29 cellular contexts compared by ENCODE assay signal in genomic region chr18:66792466-66792865, GRCh38.
DNase-seq lines count a peak whose midpoint lies in the region; ATAC-seq, FAIRE-seq and TF ChIP-seq lines count a peak whose summit lies in the region.
"Had no signal": no experiment of that assay in that cellular context is flagged by ENCODE, and none has a peak within 500 bp of the region (broad histone marks: within the 10 kb centered on the region; RNA-seq: fewer than 3 reads in every experiment).

No MANE protein-coding gene starts in this region.

- TF ChIP-seq EP300 in SK-N-SH (IDR thresholded peaks at IDR 0.05; ENCODE audit: borderline replicate concordance in 1 of 2, low read depth in 1 of 2, low read length in 1 of 2): no peak

- H3K79me1 ChIP-seq in neuronal stem cell (ENCODE audit: low read depth, low read length): no peaks in the 10 kb centered on the region

- H2BK120ac ChIP-seq in neuronal stem cell (ENCODE audit: low read depth, low read length): no peak overlapping the region

- CTCF ChIA-PET in SK-N-SH (lab: Yijun Ruan, JAX): no interaction called here

- TF ChIP-seq RAD21 in SK-N-SH (IDR thresholded peaks at IDR 0.05; ENCODE audit: low read length): no peak

- no peaks in the 10 kb centered on the region for H3K9me3 ChIP-seq in astrocyte (ENCODE audit: insufficient read depth, low read depth, low read length)
- H3K9me3 ChIP-seq in neuronal stem cell (replicated peaks in 1 of 2; ENCODE audit: control insufficient read depth in 2 of 2, insufficient read depth in 1 of 2, low read depth in 1 of 2, low read length in 2 of 2): no peaks in the 10 kb centered on the region
- H3K9me3 ChIP-seq in MM.1S (replicated peaks; ENCODE audit: insufficient read depth, low read length): no peaks in the 10 kb centered on the region
- no peaks in the 10 kb centered on the region for H3K9me3 ChIP-seq in SK-N-SH
- H3K9me3 ChIP-seq: BLaER1 treated with 17β-estradiol and CSF1 and Interleukin-3, amounts not matched to agents 10 nM and 100 nM; Caco-2; ovary; right atrium auricular region; thoracic aorta; vagina had no signal

- POLR2A ChIA-PET in SK-N-SH (lab: Yijun Ruan, JAX): no interaction called here

- H3K27me3 ChIP-seq in astrocyte (ENCODE audit: insufficient read depth, low read length): no peaks in the 10 kb centered on the region
- no peaks in the 10 kb centered on the region for H3K27me3 ChIP-seq in foreskin keratinocyte
- no peaks in the 10 kb centered on the region for H3K27me3 ChIP-seq in neuronal stem cell (ENCODE audit: control insufficient read depth in 3 of 3, insufficient read depth in 3 of 3, low read depth in 1 of 3, low read length in 3 of 3)
- H3K27me3 ChIP-seq in H7 (ENCODE audit: control insufficient read depth, insufficient read depth, low read length): no peaks in the 10 kb centered on the region
- H3K27me3 ChIP-seq in MM.1S (replicated peaks; ENCODE audit: insufficient read depth, low read length): no peaks in the 10 kb centered on the region
- H3K27me3 ChIP-seq in SK-N-SH (ENCODE audit: insufficient read depth): no peaks in the 10 kb centered on the region
- H3K27me3 ChIP-seq: BLaER1 treated with 17β-estradiol and CSF1 and Interleukin-3, amounts not matched to agents 10 nM and 100 nM; ovary; right atrium auricular region; vagina had no signal

- H2BK15ac ChIP-seq in neuronal stem cell (ENCODE audit: low read length): no peak overlapping the region

- no peak overlapping the region for H3K27ac ChIP-seq in astrocyte (ENCODE audit: low read depth, low read length)
- no peak overlapping the region for H3K27ac ChIP-seq in foreskin keratinocyte
- no peak overlapping the region for H3K27ac ChIP-seq in neuronal stem cell (replicated peaks; ENCODE audit: low read length)
- H3K27ac ChIP-seq in MM.1S (ENCODE audit: low read length): no peak overlapping the region
- H3K27ac ChIP-seq in SK-N-SH (ENCODE audit: low read depth in 2 of 2, low read length in 1 of 2): no peak overlapping the region
- H3K27ac ChIP-seq: BLaER1 treated with 17β-estradiol and CSF1 and Interleukin-3, amounts not matched to agents 10 nM and 100 nM; ovary; PC-9; right atrium auricular region; thoracic aorta; vagina had no signal

- no peaks in the 10 kb centered on the region for H3K36me3 Mint-ChIP-seq in astrocyte (ENCODE audit: low read depth, unreplicated experiment)
- H3K36me3 Mint-ChIP-seq: activated CD4-positive, alpha-beta memory T cell treated with anti-CD3 and anti-CD28 coated beads for 36 hours; activated naive CD8-positive, alpha-beta T cell treated with anti-CD3 and anti-CD28 coated beads for 36 hours; natural killer cell treated with Interleukin-12 subunit alpha and Interleukin-12 subunit beta and Interleukin-15 and Interleukin-18, amount 100 ng/mL, for 72 hours had no signal

- H3K9me2 ChIP-seq in MM.1S (replicated peaks; ENCODE audit: insufficient read depth, low read length) (no peaks in the 10 kb centered on the region), SK-N-SH (no peaks in the 10 kb centered on the region)

- no peak overlapping the region for H3K23ac ChIP-seq in neuronal stem cell (ENCODE audit: low read depth, low read length, poor library complexity)

- H2AK5ac ChIP-seq in neuronal stem cell (ENCODE audit: low read depth, low read length): no peak overlapping the region

- H3K4me2 ChIP-seq in astrocyte (ENCODE audit: low read length) (no peak overlapping the region), neuronal stem cell (ENCODE audit: insufficient read depth, low read length, poor library complexity, severe bottlenecking) (no peak overlapping the region), MM.1S (ENCODE audit: low read depth, low read length) (no peak overlapping the region), SK-N-SH (no peak overlapping the region)
- H3K4me2 ChIP-seq: BLaER1 treated with 17β-estradiol and CSF1 and Interleukin-3, amounts not matched to agents 10 nM and 100 nM; PC-9 had no signal

- no peak overlapping the region for H2BK12ac ChIP-seq in neuronal stem cell (ENCODE audit: low read length)

- H3K36me3 ChIP-seq in astrocyte (ENCODE audit: insufficient read depth, low read length): no peaks in the 10 kb centered on the region
- no peaks in the 10 kb centered on the region for H3K36me3 ChIP-seq in neuronal stem cell (replicated peaks in 1 of 2; ENCODE audit: control insufficient read depth in 2 of 2, insufficient read depth in 2 of 2, low read length in 2 of 2)
- H3K36me3 ChIP-seq in H7 (replicated peaks; ENCODE audit: control insufficient read depth, insufficient read depth, low read length): no peaks in the 10 kb centered on the region
- H3K36me3 ChIP-seq in MM.1S (replicated peaks; ENCODE audit: insufficient read depth, low read length): no peaks in the 10 kb centered on the region
- H3K36me3 ChIP-seq in SK-N-SH (replicated peaks in 1 of 2; ENCODE audit: control insufficient read depth in 1 of 2, insufficient read depth in 2 of 2, low read length in 1 of 2): no peaks in the 10 kb centered on the region
- H3K36me3 ChIP-seq: BLaER1 treated with 17β-estradiol and CSF1 and Interleukin-3, amounts not matched to agents 10 nM and 100 nM; ovary; right atrium auricular region; thoracic aorta; vagina had no signal

- no peak overlapping the region for H4K91ac ChIP-seq in neuronal stem cell (ENCODE audit: low read depth, low read length, poor library complexity)

- no peak overlapping the region for H3K4me3 Mint-ChIP-seq in astrocyte (ENCODE audit: unreplicated experiment)
- H3K4me3 Mint-ChIP-seq: activated CD4-positive, alpha-beta memory T cell treated with anti-CD3 and anti-CD28 coated beads for 36 hours; activated naive CD8-positive, alpha-beta T cell treated with anti-CD3 and anti-CD28 coated beads for 36 hours; effector memory CD8-positive, alpha-beta T cell; natural killer cell treated with Interleukin-12 subunit alpha and Interleukin-12 subunit beta and Interleukin-15 and Interleukin-18, amount 100 ng/mL, for 72 hours had no signal

- FAIRE-seq in astrocyte (lab: Jason Lieb, UNC): no peak

- H3K9ac ChIP-seq in astrocyte (ENCODE audit: low read length) (no peak overlapping the region), neuronal stem cell (ENCODE audit: low read depth, low read length, poor library complexity) (no peak overlapping the region), MM.1S (ENCODE audit: low read length) (no peak overlapping the region), SK-N-SH (no peak overlapping the region)
- H3K9ac ChIP-seq: BLaER1 treated with 17β-estradiol and CSF1 and Interleukin-3, amounts not matched to agents 10 nM and 100 nM had no signal

- H4K20me1 ChIP-seq in astrocyte (ENCODE audit: insufficient read depth, low read length) (no peaks in the 10 kb centered on the region), MM.1S (ENCODE audit: insufficient read depth, low read length) (no peaks in the 10 kb centered on the region), SK-N-SH (ENCODE audit: insufficient read depth) (no peaks in the 10 kb centered on the region)
- H4K20me1 ChIP-seq: BLaER1 treated with 17β-estradiol and CSF1 and Interleukin-3, amounts not matched to agents 10 nM and 100 nM had no signal

- H2AFZ ChIP-seq in astrocyte (ENCODE audit: low read depth, low read length) (peak overlapping the region; percentile 12), neuronal stem cell (ENCODE audit: low read length) (peak overlapping the region; percentile 57), MM.1S (ENCODE audit: low read length) (no peak overlapping the region), SK-N-SH (ENCODE audit: low read depth) (no peak overlapping the region)
- H2AFZ ChIP-seq: PC-9 had no signal

- no peak overlapping the region for H2BK5ac ChIP-seq in neuronal stem cell (ENCODE audit: low read length)

- H3K27me3 Mint-ChIP-seq in astrocyte (ENCODE audit: low read depth, unreplicated experiment): no peaks in the 10 kb centered on the region
- H3K27me3 Mint-ChIP-seq: activated CD4-positive, alpha-beta memory T cell treated with anti-CD3 and anti-CD28 coated beads for 36 hours; activated naive CD8-positive, alpha-beta T cell treated with anti-CD3 and anti-CD28 coated beads for 36 hours; effector memory CD8-positive, alpha-beta T cell; natural killer cell treated with Interleukin-12 subunit alpha and Interleukin-12 subunit beta and Interleukin-15 and Interleukin-18, amount 100 ng/mL, for 72 hours had no signal

- no peak overlapping the region for H3K4me3 ChIP-seq in astrocyte (ENCODE audit: insufficient read depth, low read depth, low read length)
- H3K4me3 ChIP-seq in neuronal stem cell (ENCODE audit: low read length in 2 of 2): no peak overlapping the region
- no peak overlapping the region for H3K4me3 ChIP-seq in H7 (ENCODE audit: insufficient read depth, low read depth, low read length)
- H3K4me3 ChIP-seq in MM.1S (ENCODE audit: low read length): no peak overlapping the region
- H3K4me3 ChIP-seq in SK-N-SH (ENCODE audit: low read depth in 2 of 2, low read length in 1 of 2): no peak overlapping the region
- H3K4me3 ChIP-seq: BLaER1 treated with 17β-estradiol and CSF1 and Interleukin-3, amounts not matched to agents 10 nM and 100 nM; ovary; PC-9; right atrium auricular region; thoracic aorta; vagina had no signal

- H3K9me3 Mint-ChIP-seq in astrocyte (ENCODE audit: unreplicated experiment): no peaks in the 10 kb centered on the region
- H3K9me3 Mint-ChIP-seq: activated CD4-positive, alpha-beta memory T cell treated with anti-CD3 and anti-CD28 coated beads for 36 hours; activated naive CD8-positive, alpha-beta T cell treated with anti-CD3 and anti-CD28 coated beads for 36 hours; activated T-helper 2 cell treated with anti-CD3 and anti-CD28 coated beads, Interferon-gamma antibody, Interleukin-2, Interleukin-4, amounts not matched to agents 10 μg/mL and 5 μg/mL and 100 μg/mL, durations not matched to agents 14 hours and 24 hours and 36 hours; effector memory CD8-positive, alpha-beta T cell; natural killer cell treated with Interleukin-12 subunit alpha and Interleukin-12 subunit beta and Interleukin-15 and Interleukin-18, amount 100 ng/mL, for 72 hours had no signal

- H3K4me1 Mint-ChIP-seq in astrocyte (ENCODE audit: low read depth, unreplicated experiment): peaks cover 11% of the 10 kb centered on the region
- H3K4me1 Mint-ChIP-seq: activated naive CD8-positive, alpha-beta T cell treated with anti-CD3 and anti-CD28 coated beads for 36 hours had no signal

- no peak overlapping the region for H3K4ac ChIP-seq in neuronal stem cell (ENCODE audit: low read length)

- H3F3A ChIP-seq in MM.1S (ENCODE audit: insufficient read depth, low read length) (no peaks in the 10 kb centered on the region), SK-N-SH (replicated peaks; ENCODE audit: insufficient read depth) (no peaks in the 10 kb centered on the region)

- H3K27ac Mint-ChIP-seq in astrocyte (ENCODE audit: unreplicated experiment): peak overlapping the region; percentile 88
- H3K27ac Mint-ChIP-seq: activated CD4-positive, alpha-beta memory T cell treated with anti-CD3 and anti-CD28 coated beads for 36 hours; activated naive CD8-positive, alpha-beta T cell treated with anti-CD3 and anti-CD28 coated beads for 36 hours; activated T-helper 2 cell treated with anti-CD3 and anti-CD28 coated beads, Interferon-gamma antibody, Interleukin-2, Interleukin-4, amounts not matched to agents 10 μg/mL and 5 μg/mL and 100 μg/mL, durations not matched to agents 14 hours and 24 hours and 36 hours; effector memory CD8-positive, alpha-beta T cell; natural killer cell treated with Interleukin-12 subunit alpha and Interleukin-12 subunit beta and Interleukin-15 and Interleukin-18, amount 100 ng/mL, for 72 hours had no signal

- no peaks in the 10 kb centered on the region for H3K4me1 ChIP-seq in astrocyte (ENCODE audit: insufficient read depth, low read length)
- no peaks in the 10 kb centered on the region for H3K4me1 ChIP-seq in foreskin keratinocyte
- H3K4me1 ChIP-seq in neuronal stem cell (ENCODE audit: control insufficient read depth in 2 of 2, insufficient read depth in 1 of 2, low read depth in 1 of 2, low read length in 2 of 2): no peaks in the 10 kb centered on the region
- no peaks in the 10 kb centered on the region for H3K4me1 ChIP-seq in MM.1S (ENCODE audit: low read length)
- H3K4me1 ChIP-seq in SK-N-SH (ENCODE audit: control insufficient read depth in 1 of 2, insufficient read depth in 2 of 2, low read depth in 1 of 2, low read length in 1 of 2): no peaks in the 10 kb centered on the region; a peak in 2 of 4 replicates
- H3K4me1 ChIP-seq: BLaER1 treated with 17β-estradiol and CSF1 and Interleukin-3, amounts not matched to agents 10 nM and 100 nM; Caco-2; right atrium auricular region; vagina had no signal

- no peak overlapping the region for H3K18ac ChIP-seq in neuronal stem cell (ENCODE audit: low read length)

- DNase-seq in NCI-H226 (peak; percentile 74), astrocyte (ENCODE audit: low read depth) (peak; percentile 73), foreskin keratinocyte (peak; percentile 18 to 43), neuronal stem cell (ENCODE audit: low spot score) (no peak), H7 (no peak), MM.1S (no peak), GF-D8 (lab: John Stamatoyannopoulos, UW) (no peak), SK-N-SH (no peak)
- DNase-seq: activated CD4-positive, alpha-beta memory T cell treated with anti-CD3 and anti-CD28 coated beads for 36 hours; activated CD4-positive, CD25-positive, alpha-beta regulatory T cell; activated naive CD8-positive, alpha-beta T cell treated with anti-CD3 and anti-CD28 coated beads for 36 hours; Caco-2; effector memory CD8-positive, alpha-beta T cell; NCI-H1048; NCI-H187; ovary; PC-9; SHP77; stimulated activated CD4-positive, alpha-beta T cell treated with anti-CD3 and anti-CD28 coated beads, Interleukin-4, amount 100 ng/mL, for 4 hours; stimulated activated naive CD4-positive, alpha-beta T cell; SW 1271; T1000 had no signal

- no CpG with 5 or more reads among the region's 3 CpGs for WGBS in neuronal stem cell (ENCODE audit: extremely low coverage in 2 of 2, insufficient read length in 2 of 2, insufficient replicate concordance in 1 of 2), 2 donors
- WGBS in SK-N-SH (ENCODE audit: low lambda C conversion rate): 32% methylated on average over 3 of the region's 3 CpGs

- H3K79me2 ChIP-seq in astrocyte (ENCODE audit: insufficient read depth, low read length) (no peaks in the 10 kb centered on the region), MM.1S (ENCODE audit: low read length) (no peaks in the 10 kb centered on the region), SK-N-SH (ENCODE audit: insufficient read depth) (no peaks in the 10 kb centered on the region)

- ATAC-seq in foreskin keratinocyte: no peak
- ATAC-seq: effector memory CD8-positive, alpha-beta T cell; left lobe of liver; natural killer cell treated with Interleukin-12 subunit alpha and Interleukin-12 subunit beta and Interleukin-15 and Interleukin-18, amount 100 ng/mL, for 72 hours had no signal

- H3K14ac ChIP-seq in neuronal stem cell (ENCODE audit: low read length): no peak overlapping the region

- TF ChIP-seq CTCF in astrocyte (IDR thresholded peaks at IDR 0.05; ENCODE audit: insufficient read depth, low read depth, low read length) (no peak), foreskin keratinocyte (conservative IDR thresholded peaks at IDR 0.05) (no peak), MM.1S (IDR thresholded peaks at IDR 0.05; ENCODE audit: low read length) (no peak), SK-N-SH (IDR thresholded peaks at IDR 0.05) (no peak)

- H4K8ac ChIP-seq in neuronal stem cell (ENCODE audit: low read depth, low read length): no peak overlapping the region

Comparison
In these comparisons a context has a peak if more than half of its experiments do, and no peak if none do; other contexts are left out.
1. DNase-seq: peak in NCI-H226 (single experiment), astrocyte (single experiment) and foreskin keratinocyte (2 of 2); none in neuronal stem cell (single experiment), H7 (single experiment), MM.1S (single experiment), GF-D8 (single experiment) and SK-N-SH (single experiment).
2. H2AFZ ChIP-seq: peak in astrocyte (single experiment) and neuronal stem cell (single experiment); none in MM.1S (single experiment) and SK-N-SH (single experiment).